In genomic region chr11:65113361-65113756, GRCh38 we compare ENCODE assay signal across 9 cellular contexts. TPM values are rescaled to one million over a fixed set of nuclear protein-coding genes. Genes with fewer than 3 reads are reported as not detected.
DNase-seq lines count a peak whose midpoint lies in the region; ATAC-seq and TF ChIP-seq lines count a peak whose summit lies in the region.
"Had no signal": no experiment of that assay in that cellular context is flagged by ENCODE, and none has a peak within 500 bp of the region (broad histone marks: within the 10 kb centered on the region; RNA-seq: fewer than 3 reads in every experiment).

No MANE protein-coding gene starts in this region.

- peaks cover 0 to 33% (median 22%) of the 10 kb centered on the region in 9 donors for H3K36me3 ChIP-seq in heart left ventricle
- H3K36me3 ChIP-seq in left lung = peaks cover 0 to 32% of the 10 kb centered on the region in 2 donors
- peaks cover 22% of the 10 kb centered on the region for H3K36me3 ChIP-seq in upper lobe of right lung

- peak overlapping the region; percentile 88 to 94 for H3K27ac Mint-ChIP-seq in activated naive CD4-positive, alpha-beta T cell treated with anti-CD3 and anti-CD28 coated beads, Interleukin-2, amount 50 U/mL, for 72 hours

- H3K9me3 ChIP-seq in heart left ventricle (no peaks in the 10 kb centered on the region), left lung (no peaks in the 10 kb centered on the region), upper lobe of right lung (no peaks in the 10 kb centered on the region)

- intact Hi-C loops in heart left ventricle (cut with DNase I) = loop anchor here in 8 of 10 donors (5.0 to 10.0 kb wide), 9 partner anchors 69 to 414 kb away; partner anchors contain the start of genes CAPN1 (in 3 of the 8), ARL2 (in 2 of the 8), CDC42BPG (in 2 of the 8) and DPF2 (in 1 of the 8)
- intact Hi-C loops in cardiac septum (cut with DNase I) = no loop called here
- intact Hi-C loops in left lung (cut with DNase I) = no loop called here
- intact Hi-C loops in upper lobe of right lung (cut with DNase I) = no loop called here
- intact Hi-C loops in sciatic nerve (cut with DNase I) = loop anchor here (10.0 kb wide), 2 partner anchors 99 to 189 kb away; partner anchors contain the start of genes ARL2 and PPP2R5B

- no peak for TF ChIP-seq POLR2A in heart left ventricle (IDR thresholded peaks at IDR 0.05)

- peak overlapping the region in 11 of 12 donors; percentile 38 to 90 (median 62) for H3K4me3 ChIP-seq in heart left ventricle
- peak overlapping the region; percentile 44 to 54 for H3K4me3 ChIP-seq in left lung
- H3K4me3 ChIP-seq in upper lobe of right lung = peak overlapping the region; percentile 61

- WGBS in heart left ventricle, 4 donors = 14 to 25% (median 17%) methylated on average over 14 of the region's 14 CpGs

- H3K4me1 ChIP-seq in heart left ventricle = peaks cover 0 to 69% (median 49%) of the 10 kb centered on the region in 12 donors
- H3K4me1 ChIP-seq in left lung = peaks cover 25 to 59% of the 10 kb centered on the region in 2 donors
- peaks cover 44% of the 10 kb centered on the region for H3K4me1 ChIP-seq in upper lobe of right lung
- H3K4me1 ChIP-seq: foreskin keratinocyte had no signal

- H3K27me3 ChIP-seq in heart left ventricle (peaks cover 0 to 5% (median 0%) of the 10 kb centered on the region in 9 donors), left lung (peaks cover 0 to 15% of the 10 kb centered on the region in 2 donors), upper lobe of right lung (no peaks in the 10 kb centered on the region)
- H3K27me3 ChIP-seq: foreskin keratinocyte had no signal

- peak overlapping the region in 10 of 12 donors; percentile 52 to 86 (median 79) for H3K27ac ChIP-seq in heart left ventricle
- H3K27ac ChIP-seq in left lung = no peak overlapping the region
- H3K27ac ChIP-seq in upper lobe of right lung = no peak overlapping the region
- H3K27ac ChIP-seq: foreskin keratinocyte had no signal

- ATAC-seq in heart left ventricle = no peak
- no peak for ATAC-seq in activated naive CD4-positive, alpha-beta T cell treated with anti-CD3 and anti-CD28 coated beads, Interleukin-2, amount 50 U/mL, for 72 hours
- ATAC-seq in left lung = no peak
- no peak for ATAC-seq in upper lobe of right lung
- no peak for ATAC-seq in HG03280 (IDR thresholded peaks at IDR 0.05; ENCODE audit: unreplicated experiment)
- no peak for ATAC-seq in sciatic nerve
- ATAC-seq: foreskin keratinocyte had no signal

- peaks cover 0 to 5% of the 10 kb centered on the region in 2 donors for H3K36me3 Mint-ChIP-seq in activated naive CD4-positive, alpha-beta T cell treated with anti-CD3 and anti-CD28 coated beads, Interleukin-2, amount 50 U/mL, for 72 hours

- TF ChIP-seq CTCF in heart left ventricle (IDR thresholded peaks at IDR 0.05) (no peak), left lung (IDR thresholded peaks at IDR 0.05) (no peak), upper lobe of right lung (IDR thresholded peaks at IDR 0.05) (no peak)

- DNase-seq in heart left ventricle = peak in 2 of 5 donors; percentile 19 to 35
- no peak for DNase-seq in cardiac septum (ENCODE audit: low spot score)
- DNase-seq in activated naive CD4-positive, alpha-beta T cell treated with anti-CD3 and anti-CD28 coated beads, Interleukin-2, amount 50 U/mL, for 72 hours (ENCODE audit: low spot score in 2 of 2) = no peak
- DNase-seq in left lung = no peak
- no peak for DNase-seq in upper lobe of right lung
- DNase-seq in sciatic nerve (ENCODE audit: low spot score) = no peak
- DNase-seq in T1000 (lab: John Stamatoyannopoulos, UW) = no peak

- no peaks in the 10 kb centered on the region for H3K9me3 Mint-ChIP-seq in activated naive CD4-positive, alpha-beta T cell treated with anti-CD3 and anti-CD28 coated beads, Interleukin-2, amount 50 U/mL, for 72 hours

RNA-seq across cellular contexts. Expression of gene TM7SF2, which starts 1.7 kb away (rescaled TPM):
- 100 to 1,000 TPM in 3 of 9 donors, 10 to 100 TPM in 6; 25.1 to 752 (median 78.6) TPM for total RNA-seq in heart left ventricle
- 10 to 100 TPM; 17.6 to 59.9 TPM for polyA plus RNA-seq in heart left ventricle
- 50.1 TPM for total RNA-seq in cardiac septum
- 10 to 100 TPM; 20.5 to 24.3 TPM for total RNA-seq in activated naive CD4-positive, alpha-beta T cell treated with anti-CD3 and anti-CD28 coated beads, Interleukin-2, amount 50 U/mL, for 72 hours
- total RNA-seq in left lung = 10 to 100 TPM; 37.1 to 41.0 TPM
- total RNA-seq in upper lobe of right lung = 39.0 TPM
- total RNA-seq in sciatic nerve = 18.2 TPM

RNA-seq across cellular contexts. Expression of gene ZNHIT2, which starts 4.1 kb away (rescaled TPM):
- total RNA-seq in heart left ventricle (10 to 100 TPM in 1 of 9 donors, 1 to 10 TPM in 8; 5.5 to 14.3 (median 7.3) TPM), cardiac septum (5.5 TPM), left lung (10 to 100 TPM in 1 of 2 donors, 1 to 10 TPM in 1; 8.0 to 10.6 TPM), upper lobe of right lung (7.5 TPM), sciatic nerve (6.8 TPM)
- 10 to 100 TPM; 12.4 to 15.5 TPM for polyA plus RNA-seq in heart left ventricle
- total RNA-seq in activated naive CD4-positive, alpha-beta T cell treated with anti-CD3 and anti-CD28 coated beads, Interleukin-2, amount 50 U/mL, for 72 hours = 1 to 10 TPM; 5.6 to 10.0 TPM

RNA-seq across cellular contexts. Expression of gene FAU, which starts 8.6 kb away (rescaled TPM):
- total RNA-seq in heart left ventricle = 100 to 1,000 TPM; 388 to 652 (median 636) TPM
- polyA plus RNA-seq in heart left ventricle = 1,000 to 10,000 TPM in 1 of 2 donors, 100 to 1,000 TPM in 1; 973 to 1,119 TPM
- 511 TPM for total RNA-seq in cardiac septum
- 1,000 to 10,000 TPM in 1 of 2 donors, 100 to 1,000 TPM in 1; 983 to 1,040 TPM for total RNA-seq in activated naive CD4-positive, alpha-beta T cell treated with anti-CD3 and anti-CD28 coated beads, Interleukin-2, amount 50 U/mL, for 72 hours
- total RNA-seq in left lung = 100 to 1,000 TPM; 621 to 685 TPM
- total RNA-seq in upper lobe of right lung = 754 TPM
- 722 TPM for total RNA-seq in sciatic nerve

RNA-seq across cellular contexts. Expression of gene MRPL49, which starts 8.8 kb away (rescaled TPM):
- total RNA-seq in heart left ventricle = 10 to 100 TPM; 33.1 to 66.6 (median 42.1) TPM
- 10 to 100 TPM; 13.7 to 59.2 TPM for polyA plus RNA-seq in heart left ventricle
- total RNA-seq in cardiac septum = 28.5 TPM
- total RNA-seq in activated naive CD4-positive, alpha-beta T cell treated with anti-CD3 and anti-CD28 coated beads, Interleukin-2, amount 50 U/mL, for 72 hours = 10 to 100 TPM; 55.3 to 92.6 TPM
- 10 to 100 TPM; 46.8 to 47.2 TPM for total RNA-seq in left lung
- 53.7 TPM for total RNA-seq in upper lobe of right lung
- total RNA-seq in sciatic nerve = 32.1 TPM

RNA-seq across cellular contexts. Expression of gene VPS51, which starts 17.3 kb away (rescaled TPM):
- total RNA-seq in heart left ventricle (100 to 1,000 TPM in 6 of 9 donors, 10 to 100 TPM in 3; 78.4 to 165 (median 106) TPM), cardiac septum (87.1 TPM), left lung (10 to 100 TPM; 79.4 to 86.8 TPM), upper lobe of right lung (101 TPM), sciatic nerve (115 TPM)
- 10 to 100 TPM; 94.2 to 94.3 TPM for polyA plus RNA-seq in heart left ventricle
- total RNA-seq in activated naive CD4-positive, alpha-beta T cell treated with anti-CD3 and anti-CD28 coated beads, Interleukin-2, amount 50 U/mL, for 72 hours = 100 to 1,000 TPM in 1 of 2 donors, 10 to 100 TPM in 1; 60.4 to 101 TPM

Comparison
In these comparisons a context has a peak if more than half of its experiments do, and no peak if none do; other contexts are left out.
1. intact Hi-C loops: an anchor here in heart left ventricle (5.0 to 10.0 kb wide) and sciatic nerve (10.0 kb wide); none called in cardiac septum, left lung and upper lobe of right lung.
2. H3K27ac ChIP-seq: peak in heart left ventricle (10 of 12); none in left lung (0 of 2) and upper lobe of right lung (single experiment).
3. Peak in every context shown above with its lines, with median percentiles within 50 percentile points of each other: H3K4me3 ChIP-seq.